1 cellular context compared by ENCODE assay signal in the genomic region with DNA sequence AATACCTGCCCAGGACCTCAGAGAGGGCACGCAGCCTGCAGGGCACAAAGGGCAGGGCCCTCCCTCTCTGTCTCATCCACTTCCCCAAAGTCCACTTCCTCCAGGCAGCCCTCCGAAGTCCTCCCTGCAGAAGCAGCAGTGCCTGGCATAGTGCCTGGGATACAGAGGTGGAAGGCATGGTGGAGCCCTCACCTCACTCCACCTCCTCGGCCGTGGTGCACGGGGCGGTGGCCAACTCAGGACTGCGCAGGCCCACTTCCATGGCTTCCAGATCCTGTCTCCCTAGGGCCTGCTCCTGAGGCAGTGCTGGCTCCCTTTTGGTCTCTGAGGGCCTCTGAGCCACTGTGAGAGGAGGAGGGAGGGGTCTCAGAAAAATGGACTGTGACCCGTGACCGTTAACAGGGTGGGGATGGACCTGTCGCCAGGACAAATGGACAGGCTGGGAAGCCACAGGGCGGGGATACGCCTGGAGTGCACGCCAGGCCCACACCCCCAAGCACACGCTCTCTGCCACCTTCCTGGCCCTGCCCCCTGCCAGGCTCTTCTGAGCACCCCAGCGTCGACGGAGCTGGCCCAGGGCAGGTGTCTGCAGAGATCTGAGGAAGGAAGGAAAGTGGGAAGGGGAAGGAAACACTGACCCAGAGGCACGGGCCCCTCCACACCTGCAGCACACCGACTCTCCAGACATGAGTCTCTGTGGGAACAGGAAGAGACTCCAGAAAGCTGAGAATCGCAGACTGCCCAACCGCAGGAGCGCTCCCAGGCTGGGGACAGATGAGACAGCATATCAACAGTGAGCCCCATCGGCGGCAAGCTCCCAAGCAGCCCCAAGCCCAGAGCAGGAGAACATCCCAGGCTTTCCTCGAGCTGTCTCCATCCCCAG.
A peak's percentile ranks its signal among the peaks of the same experiment; 100 is the strongest.
TF ChIP-seq lines count a peak whose summit lies in the region.

No MANE protein-coding gene starts in this region.

TF ChIP-seq in HepG2, 621 proteins besides CTCF, POLR2A, EP300 and RAD21 (continued from another document and continues in another):
- TF ChIP-seq KIAA2018 (CRISPR knock-in tag; IDR thresholded peaks at IDR 0.05; ENCODE audit: borderline replicate concordance) (no peak), IKZF5 (CRISPR knock-in tag; IDR thresholded peaks at IDR 0.05) (0 out of 2 replicates have a peak, but pooled peaks have one; percentile 4), NFIB (CRISPR knock-in tag; IDR thresholded peaks at IDR 0.05; ENCODE audit: borderline replicate concordance) (no peak), ZNF432 (CRISPR knock-in tag; IDR thresholded peaks at IDR 0.05; ENCODE audit: borderline replicate concordance) (no peak), SNRNP70 (IDR thresholded peaks at IDR 0.05; ENCODE audit: low read depth, low read length) (no peak), ZNF414 (CRISPR knock-in tag; IDR thresholded peaks at IDR 0.05) (0 out of 2 replicates have a peak, but pooled peaks have one; percentile 56), KDM2A (CRISPR knock-in tag; IDR thresholded peaks at IDR 0.05; ENCODE audit: borderline replicate concordance, low read depth) (no peak), AGO2 (optimal IDR thresholded peaks at IDR 0.05; ENCODE audit: low read depth, low read length) (peak; percentile 53), ZMYM4 (CRISPR knock-in tag; IDR thresholded peaks at IDR 0.05) (peak; percentile 31; the same call in 1 of the 2 replicates), ONECUT2 (CRISPR knock-in tag; IDR thresholded peaks at IDR 0.05) (no peak), MTA3 (CRISPR knock-in tag; IDR thresholded peaks at IDR 0.05) (no peak), MEIS2 (CRISPR knock-in tag; IDR thresholded peaks at IDR 0.05) (peak; percentile 53; the same call in 1 of the 2 replicates), REPIN1 (CRISPR knock-in tag; IDR thresholded peaks at IDR 0.05; ENCODE audit: borderline replicate concordance, low read depth) (0 out of 2 replicates have a peak, but pooled peaks have one; percentile 30), HIVEP1 (CRISPR knock-in tag; IDR thresholded peaks at IDR 0.05) (no peak), DPF2 (CRISPR knock-in tag; IDR thresholded peaks at IDR 0.05; ENCODE audit: borderline replicate concordance, low read depth) (no peak), MYC (CRISPR knock-in tag; IDR thresholded peaks at IDR 0.05; ENCODE audit: borderline replicate concordance) (peak; percentile 73; the same call in 1 of the 2 replicates), ZFP82 (CRISPR knock-in tag; IDR thresholded peaks at IDR 0.05; ENCODE audit: borderline replicate concordance) (no peak), HOXA5 (CRISPR knock-in tag; IDR thresholded peaks at IDR 0.05) (no peak), NRL (CRISPR knock-in tag; IDR thresholded peaks at IDR 0.05; ENCODE audit: borderline replicate concordance) (peak; percentile 27; the same call in 1 of the 2 replicates), ZNF724P (CRISPR knock-in tag; IDR thresholded peaks at IDR 0.05; ENCODE audit: borderline replicate concordance) (no peak), ZFX (CRISPR knock-in tag; IDR thresholded peaks at IDR 0.05; ENCODE audit: low read depth) (peak; percentile 55), HMGXB3 (CRISPR knock-in tag; IDR thresholded peaks at IDR 0.05; ENCODE audit: borderline replicate concordance) (no peak), RBFOX2 (IDR thresholded peaks at IDR 0.05; ENCODE audit: low read depth, low read length) (0 out of 2 replicates have a peak, but pooled peaks have one; percentile 45), ZNF546 (CRISPR knock-in tag; conservative IDR thresholded peaks at IDR 0.05) (no peak)
- TF ChIP-seq, protein P1, sequence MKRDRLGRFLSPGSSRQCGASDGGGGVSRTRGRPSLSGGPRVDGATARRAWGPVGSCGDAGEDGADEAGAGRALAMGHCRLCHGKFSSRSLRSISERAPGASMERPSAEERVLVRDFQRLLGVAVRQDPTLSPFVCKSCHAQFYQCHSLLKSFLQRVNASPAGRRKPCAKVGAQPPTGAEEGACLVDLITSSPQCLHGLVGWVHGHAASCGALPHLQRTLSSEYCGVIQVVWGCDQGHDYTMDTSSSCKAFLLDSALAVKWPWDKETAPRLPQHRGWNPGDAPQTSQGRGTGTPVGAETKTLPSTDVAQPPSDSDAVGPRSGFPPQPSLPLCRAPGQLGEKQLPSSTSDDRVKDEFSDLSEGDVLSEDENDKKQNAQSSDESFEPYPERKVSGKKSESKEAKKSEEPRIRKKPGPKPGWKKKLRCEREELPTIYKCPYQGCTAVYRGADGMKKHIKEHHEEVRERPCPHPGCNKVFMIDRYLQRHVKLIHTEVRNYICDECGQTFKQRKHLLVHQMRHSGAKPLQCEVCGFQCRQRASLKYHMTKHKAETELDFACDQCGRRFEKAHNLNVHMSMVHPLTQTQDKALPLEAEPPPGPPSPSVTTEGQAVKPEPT (CRISPR knock-in tag; IDR thresholded peaks at IDR 0.05; ENCODE audit: low read depth): no peak
- TF ChIP-seq, protein P2, sequence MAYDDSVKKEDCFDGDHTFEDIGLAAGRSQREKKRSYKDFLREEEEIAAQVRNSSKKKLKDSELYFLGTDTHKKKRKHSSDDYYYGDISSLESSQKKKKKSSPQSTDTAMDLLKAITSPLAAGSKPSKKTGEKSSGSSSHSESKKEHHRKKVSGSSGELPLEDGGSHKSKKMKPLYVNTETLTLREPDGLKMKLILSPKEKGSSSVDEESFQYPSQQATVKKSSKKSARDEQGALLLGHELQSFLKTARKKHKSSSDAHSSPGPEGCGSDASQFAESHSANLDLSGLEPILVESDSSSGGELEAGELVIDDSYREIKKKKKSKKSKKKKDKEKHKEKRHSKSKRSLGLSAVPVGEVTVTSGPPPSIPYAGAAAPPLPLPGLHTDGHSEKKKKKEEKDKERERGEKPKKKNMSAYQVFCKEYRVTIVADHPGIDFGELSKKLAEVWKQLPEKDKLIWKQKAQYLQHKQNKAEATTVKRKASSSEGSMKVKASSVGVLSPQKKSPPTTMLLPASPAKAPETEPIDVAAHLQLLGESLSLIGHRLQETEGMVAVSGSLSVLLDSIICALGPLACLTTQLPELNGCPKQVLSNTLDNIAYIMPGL (CRISPR knock-in tag; IDR thresholded peaks at IDR 0.05; ENCODE audit: borderline replicate concordance in 1 of 2, low read depth in 1 of 2): 0 out of 4 replicates have a peak, but pooled peaks of 1 of the 2 experiments have one; percentile 5
- TF ChIP-seq, protein P3, sequence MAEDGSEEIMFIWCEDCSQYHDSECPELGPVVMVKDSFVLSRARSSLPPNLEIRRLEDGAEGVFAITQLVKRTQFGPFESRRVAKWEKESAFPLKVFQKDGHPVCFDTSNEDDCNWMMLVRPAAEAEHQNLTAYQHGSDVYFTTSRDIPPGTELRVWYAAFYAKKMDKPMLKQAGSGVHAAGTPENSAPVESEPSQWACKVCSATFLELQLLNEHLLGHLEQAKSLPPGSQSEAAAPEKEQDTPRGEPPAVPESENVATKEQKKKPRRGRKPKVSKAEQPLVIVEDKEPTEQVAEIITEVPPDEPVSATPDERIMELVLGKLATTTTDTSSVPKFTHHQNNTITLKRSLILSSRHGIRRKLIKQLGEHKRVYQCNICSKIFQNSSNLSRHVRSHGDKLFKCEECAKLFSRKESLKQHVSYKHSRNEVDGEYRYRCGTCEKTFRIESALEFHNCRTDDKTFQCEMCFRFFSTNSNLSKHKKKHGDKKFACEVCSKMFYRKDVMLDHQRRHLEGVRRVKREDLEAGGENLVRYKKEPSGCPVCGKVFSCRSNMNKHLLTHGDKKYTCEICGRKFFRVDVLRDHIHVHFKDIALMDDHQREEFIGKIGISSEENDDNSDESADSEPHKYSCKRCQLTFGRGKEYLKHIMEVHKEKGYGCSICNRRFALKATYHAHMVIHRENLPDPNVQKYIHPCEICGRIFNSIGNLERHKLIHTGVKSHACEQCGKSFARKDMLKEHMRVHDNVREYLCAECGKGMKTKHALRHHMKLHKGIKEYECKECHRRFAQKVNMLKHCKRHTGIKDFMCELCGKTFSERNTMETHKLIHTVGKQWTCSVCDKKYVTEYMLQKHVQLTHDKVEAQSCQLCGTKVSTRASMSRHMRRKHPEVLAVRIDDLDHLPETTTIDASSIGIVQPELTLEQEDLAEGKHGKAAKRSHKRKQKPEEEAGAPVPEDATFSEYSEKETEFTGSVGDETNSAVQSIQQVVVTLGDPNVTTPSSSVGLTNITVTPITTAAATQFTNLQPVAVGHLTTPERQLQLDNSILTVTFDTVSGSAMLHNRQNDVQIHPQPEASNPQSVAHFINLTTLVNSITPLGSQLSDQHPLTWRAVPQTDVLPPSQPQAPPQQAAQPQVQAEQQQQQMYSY (CRISPR knock-in tag; IDR thresholded peaks at IDR 0.05): no peak
